ENCODE assay signal across 9 cellular contexts in the genomic region with DNA sequence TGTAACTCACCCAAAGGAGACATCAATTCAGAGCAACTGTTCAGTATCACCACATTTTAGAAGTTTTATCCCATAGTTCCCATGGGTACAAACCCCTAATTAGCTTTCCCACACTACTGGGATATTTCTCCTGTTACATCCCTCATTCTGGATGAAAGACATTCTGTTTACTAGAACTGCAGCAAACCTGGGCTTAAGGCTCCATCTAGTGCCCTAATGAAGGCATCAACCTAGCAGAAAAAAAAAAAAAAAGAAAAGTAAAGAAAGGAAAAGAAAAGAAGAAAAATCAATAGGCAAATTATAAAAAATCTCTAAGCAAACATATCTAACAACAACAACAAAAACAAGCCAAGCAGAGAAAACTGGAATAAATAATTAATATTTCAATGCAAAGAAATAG.
DNase-seq lines count a peak whose midpoint lies in the region; ATAC-seq, FAIRE-seq and TF ChIP-seq lines count a peak whose summit lies in the region.
"Had no signal": no experiment of that assay in that cellular context is flagged by ENCODE, and none has a peak within 500 bp of the region (broad histone marks: within the 10 kb centered on the region; RNA-seq: fewer than 3 reads in every experiment).

No MANE protein-coding gene starts in this region.

- no peak overlapping the region for H3K27ac ChIP-seq in small intestine (ENCODE audit: low read depth in 1 of 2, low read length in 1 of 2)

- no peaks in the 10 kb centered on the region for H3K4me1 ChIP-seq in small intestine (ENCODE audit: control insufficient read depth in 2 of 2, insufficient read depth in 1 of 2, low read depth in 1 of 2, low read length in 1 of 2)

- no peaks in the 10 kb centered on the region for H3K36me3 ChIP-seq in small intestine (ENCODE audit: control insufficient read depth in 2 of 2, insufficient read depth in 2 of 2, low read length in 2 of 2)

- H3K9me3 ChIP-seq in small intestine (ENCODE audit: control insufficient read depth, low read depth), result no peaks in the 10 kb centered on the region

- DNase-seq in AG09309 (ENCODE audit: low read depth) (no peak), HPDE6-E6E7 (ENCODE audit: extremely low spot score) (peak; percentile 0), SW480 (ENCODE audit: low spot score) (peak; percentile 46), islet precursor cell (peak; percentile 51), small intestine (no peak), NCI-H1930 (lab: John Stamatoyannopoulos, UW) (no peak)
- DNase-seq: activated CD4-positive, alpha-beta T cell treated with anti-CD3 and anti-CD28 coated beads for 4 hours had no signal

- no peak for ATAC-seq in HG03097 (IDR thresholded peaks at IDR 0.05; ENCODE audit: low FRiP score, unreplicated experiment)
- no peak for ATAC-seq in HG02840 (IDR thresholded peaks at IDR 0.05; ENCODE audit: low FRiP score, unreplicated experiment)

- H3K4me3 ChIP-seq in AG09309 (ENCODE audit: control insufficient read depth, low read depth, low read length) (no peak overlapping the region), small intestine (ENCODE audit: low read depth in 1 of 2, low read length in 2 of 2) (no peak overlapping the region)

- no peaks in the 10 kb centered on the region for H3K27me3 ChIP-seq in small intestine (ENCODE audit: control insufficient read depth in 2 of 2, insufficient read depth in 2 of 2, low read length in 2 of 2)

- no peak for FAIRE-seq in small intestine (lab: Jason Lieb, UNC)

- peak; percentile 27 for TF ChIP-seq CTCF in AG09309 (IDR thresholded peaks at IDR 0.05; ENCODE audit: control insufficient read depth, insufficient read depth, low read depth, low read length, missing control alignments)

Comparison
In these comparisons a context has a peak if more than half of its experiments do, and no peak if none do; other contexts are left out.
1. DNase-seq: peak in HPDE6-E6E7 (single experiment), SW480 (single experiment) and islet precursor cell (single experiment); none in AG09309 (single experiment), small intestine (single experiment) and NCI-H1930 (0 of 2).